In genomic region chr5:151740336-151740942, GRCh38 we compare ENCODE assay signal across 8 cellular contexts. TPM values are rescaled to one million over a fixed set of nuclear protein-coding genes. Genes with fewer than 3 reads are reported as not detected.
DNase-seq lines count a peak whose midpoint lies in the region; ATAC-seq and TF ChIP-seq lines count a peak whose summit lies in the region.

No MANE protein-coding gene starts in this region.

- peaks cover 12% of the 10 kb centered on the region for H3K79me1 ChIP-seq in trophoblast cell (ENCODE audit: low read length)

- peaks cover 0 to 32% (median 13%) of the 10 kb centered on the region in 9 donors for H3K36me3 ChIP-seq in heart left ventricle
- H3K36me3 ChIP-seq in trophoblast cell (ENCODE audit: control insufficient read depth in 1 of 2, insufficient read depth in 2 of 2, low read length in 2 of 2) = peaks cover 5 to 11% of the 10 kb centered on the region in 2 experiments

- H3K27me3 ChIP-seq in heart left ventricle = no peaks in the 10 kb centered on the region
- no peaks in the 10 kb centered on the region for H3K27me3 ChIP-seq in trophoblast cell (ENCODE audit: insufficient read depth, low read length)

- H3K14ac ChIP-seq in trophoblast cell (ENCODE audit: low read length) = peak overlapping the region; percentile 30

- 9 to 19% (median 12%) methylated on average over 11 of the region's 11 CpGs for WGBS in heart left ventricle, 4 donors
- WGBS in trophoblast cell (ENCODE audit: extremely low coverage, insufficient coverage, insufficient read length) = no CpG with 5 or more reads among the region's 11 CpGs

- ATAC-seq in GM19438 (IDR thresholded peaks at IDR 0.05; ENCODE audit: low read depth, unreplicated experiment) (peak; percentile 76), HG03571 (IDR thresholded peaks at IDR 0.05; ENCODE audit: unreplicated experiment) (peak; percentile 66), heart left ventricle (peak; percentile 67 to 88 (median 86))

- H3K4me3 ChIP-seq in heart left ventricle (peak overlapping the region in 4 of 12 donors; percentile 1 to 30 (median 10)), trophoblast cell (ENCODE audit: low read depth, low read length) (no peak overlapping the region)

- no TSS peak for BruUV-seq in Calu3 (replicated peaks; lab: Mats Ljungman, UMichigan)

- H3K27ac ChIP-seq in heart left ventricle = peak overlapping the region; percentile 8 to 78 (median 60)
- H3K27ac ChIP-seq in trophoblast cell (ENCODE audit: low read depth, low read length) = peak overlapping the region; percentile 88

- H3K27ac Mint-ChIP-seq in Calu3 (ENCODE audit: unreplicated experiment) = peak overlapping the region; percentile 60

- H3K4me2 ChIP-seq in trophoblast cell (ENCODE audit: low read length) = peak overlapping the region; percentile 45

- H3K4me1 Mint-ChIP-seq in Calu3 (ENCODE audit: low read depth, unreplicated experiment) = peaks cover 56% of the 10 kb centered on the region

- intact Hi-C loops in Calu3 (cut with micrococcal nuclease; ENCODE audit: unreplicated experiment) = loop anchor here (1.0 to 10.0 kb wide), 3 partner anchors 81 to 294 kb away; partner anchors contain the start of gene SLC36A1
- intact Hi-C loops in heart left ventricle (cut with DNase I) = loop anchor here in 9 of 10 donors (1.0 to 10.0 kb wide), 8 partner anchors 63 to 772 kb away; partner anchors contain the start of gene SLC36A1 (in 8 of the 9)

- H2AK5ac ChIP-seq in trophoblast cell (ENCODE audit: low read length) = peak overlapping the region; percentile 28

- no peak overlapping the region for H3K18ac ChIP-seq in trophoblast cell (ENCODE audit: low read length)

- peak; percentile 88 for TF ChIP-seq CTCF in Calu3 (IDR thresholded peaks at IDR 0.05; ENCODE audit: unreplicated experiment)
- TF ChIP-seq CTCF in heart left ventricle (IDR thresholded peaks at IDR 0.05) = peak; percentile 86 to 96 (median 89)

- H3K36me3 Mint-ChIP-seq in Calu3 (ENCODE audit: insufficient read depth, unreplicated experiment) = peaks cover 46% of the 10 kb centered on the region

- peak overlapping the region; percentile 80 for H2BK5ac ChIP-seq in trophoblast cell (ENCODE audit: low read depth, low read length, poor library complexity)

- no peak overlapping the region for H3K23ac ChIP-seq in trophoblast cell (ENCODE audit: low read length)

- no peaks in the 10 kb centered on the region for H3K9me3 Mint-ChIP-seq in Calu3 (ENCODE audit: low read depth, unreplicated experiment)

- TF ChIP-seq POLR2A in heart left ventricle (IDR thresholded peaks at IDR 0.05) = no peak

- H3K4me3 Mint-ChIP-seq in Calu3 (ENCODE audit: low read depth, unreplicated experiment) = peak overlapping the region; percentile 18

- no peak overlapping the region for H4K12ac ChIP-seq in trophoblast cell (ENCODE audit: low read depth, low read length)

- no peak overlapping the region for H2AFZ ChIP-seq in trophoblast cell (ENCODE audit: insufficient read depth, low read length, poor library complexity)

- H3K9me3 ChIP-seq in heart left ventricle = no peaks in the 10 kb centered on the region
- no peaks in the 10 kb centered on the region for H3K9me3 ChIP-seq in trophoblast cell (ENCODE audit: insufficient read depth, low read depth, low read length)

- H3K79me2 ChIP-seq in trophoblast cell (ENCODE audit: control insufficient read depth, insufficient read depth, low read length, poor library complexity) = no peaks in the 10 kb centered on the region

- H3K27me3 Mint-ChIP-seq in Calu3 (ENCODE audit: unreplicated experiment) = no peaks in the 10 kb centered on the region

- DNase-seq in Calu3 = peak; percentile 74
- DNase-seq in SK-MEL-5 (ENCODE audit: low read depth, low spot score) = peak; percentile 73
- peak; percentile 97 for DNase-seq in amniotic epithelial cell (ENCODE audit: low read depth)
- peak; percentile 70 to 82 (median 78) for DNase-seq in heart left ventricle
- DNase-seq in trophoblast cell = peak; percentile 56 to 87
- DNase-seq in NK-92 (lab: John Stamatoyannopoulos, UW; ENCODE audit: unreplicated experiment) = no peak

- H3K4me1 ChIP-seq in heart left ventricle = peaks cover 0 to 44% (median 20%) of the 10 kb centered on the region in 12 donors
- peaks cover 14 to 16% of the 10 kb centered on the region in 2 experiments for H3K4me1 ChIP-seq in trophoblast cell (ENCODE audit: control insufficient read depth in 1 of 2, insufficient read depth in 2 of 2, low read length in 2 of 2)

- CTCF ChIA-PET in Calu3 (lab: Charles Lee) = interaction anchor here (1.3 to 3.8 kb wide), 6 partner anchors 10 to 88 kb away, joined by 3 to 48 read pairs (median 4); no protein-coding TSS in a partner anchor

- peak overlapping the region; percentile 45 for H2BK12ac ChIP-seq in trophoblast cell (ENCODE audit: low read length)

- peak overlapping the region; percentile 65 for H4K91ac ChIP-seq in trophoblast cell (ENCODE audit: low read depth, low read length)

- H4K8ac ChIP-seq in trophoblast cell (ENCODE audit: low read depth, low read length) = peak overlapping the region; percentile 34

- H3K9ac ChIP-seq in trophoblast cell (ENCODE audit: low read length) = no peak overlapping the region

- peak overlapping the region; percentile 17 for H3K4ac ChIP-seq in trophoblast cell (ENCODE audit: low read depth, low read length)

- in situ Hi-C loops in SK-MEL-5 (cut with HindIII; ENCODE audit: low pct_unique_long_range_greater_than_20kb, low sequenced_read_pairs) = no loop called here

- peak overlapping the region; percentile 56 for H2BK120ac ChIP-seq in trophoblast cell (ENCODE audit: insufficient read depth, low read length, poor library complexity)

RNA-seq across cellular contexts. Expression of gene ATOX1, which starts 18.0 kb away (rescaled TPM):
- total RNA-seq in Calu3 (2022) (204 and 239 TPM in 2 replicates), heart left ventricle (100 to 1,000 TPM in 1 of 9 donors, 10 to 100 TPM in 8; 52.1 to 149 (median 66.5) TPM)
- total RNA-seq in SK-MEL-5 (2014; rRNA removed; shearing (Covaris generic)) = 941 and 954 TPM in 2 replicates
- polyA plus RNA-seq in SK-MEL-5 (2015; cell fraction: cytosol; rRNA removed) = 2,137 and 3,593 TPM in 2 replicates
- 329 and 333 TPM in 2 replicates for polyA plus RNA-seq in SK-MEL-5 (2015; cell fraction: nucleus; rRNA removed)
- 100 to 1,000 TPM in 1 of 2 donors, 10 to 100 TPM in 1; 92.0 to 102 TPM for polyA plus RNA-seq in heart left ventricle
- 225 and 237 TPM in 2 replicates for polyA plus RNA-seq in trophoblast cell (2013)

RNA-seq across cellular contexts. Expression of gene G3BP1, which starts 31.3 kb away (rescaled TPM):
- total RNA-seq in Calu3 (2022) (356 and 393 TPM in 2 replicates), heart left ventricle (100 to 1,000 TPM in 4 of 9 donors, 10 to 100 TPM in 5; 64.5 to 133 (median 98.1) TPM)
- 280 TPM in 2 replicates for total RNA-seq in SK-MEL-5 (2014; rRNA removed; shearing (Covaris generic))
- polyA plus RNA-seq in SK-MEL-5 (2015; cell fraction: cytosol; rRNA removed) = 201 and 250 TPM in 2 replicates
- 126 and 144 TPM in 2 replicates for polyA plus RNA-seq in SK-MEL-5 (2015; cell fraction: nucleus; rRNA removed)
- 10 to 100 TPM; 12.7 to 29.0 TPM for polyA plus RNA-seq in heart left ventricle
- polyA plus RNA-seq in trophoblast cell (2013) = 86.3 and 87.7 TPM in 2 replicates

RNA-seq across cellular contexts. Expression of gene SPARC, which starts 53.7 kb away (rescaled TPM):
- total RNA-seq in Calu3 (2022) = not detected in 2 replicates
- total RNA-seq in SK-MEL-5 (2014; rRNA removed; shearing (Covaris generic)) = 1,245 and 1,275 TPM in 2 replicates
- polyA plus RNA-seq in SK-MEL-5 (2015; cell fraction: cytosol; rRNA removed) = 1,268 and 1,800 TPM in 2 replicates
- 255 and 292 TPM in 2 replicates for polyA plus RNA-seq in SK-MEL-5 (2015; cell fraction: nucleus; rRNA removed)
- total RNA-seq in heart left ventricle = 1,000 to 10,000 TPM in 1 of 9 donors, 100 to 1,000 TPM in 8; 355 to 1,522 (median 471) TPM
- polyA plus RNA-seq in heart left ventricle = 100 to 1,000 TPM; 119 to 747 TPM
- polyA plus RNA-seq in trophoblast cell (2013) = 1,673 and 1,689 TPM in 2 replicates

Comparison
In these comparisons a context has a peak if more than half of its experiments do, and no peak if none do; other contexts are left out.
1. RNA of gene SPARC, which starts 53.7 kb away (total RNA-seq): 1,245 to 1,275 TPM in SK-MEL-5 and 355 to 1,522 TPM in heart left ventricle; not detected in Calu3; every median in the first group is over 100 times any median in the second.
2. Peak in every context shown above with its lines, with median percentiles within 50 percentile points of each other: ATAC-seq.